In the genomic region with DNA sequence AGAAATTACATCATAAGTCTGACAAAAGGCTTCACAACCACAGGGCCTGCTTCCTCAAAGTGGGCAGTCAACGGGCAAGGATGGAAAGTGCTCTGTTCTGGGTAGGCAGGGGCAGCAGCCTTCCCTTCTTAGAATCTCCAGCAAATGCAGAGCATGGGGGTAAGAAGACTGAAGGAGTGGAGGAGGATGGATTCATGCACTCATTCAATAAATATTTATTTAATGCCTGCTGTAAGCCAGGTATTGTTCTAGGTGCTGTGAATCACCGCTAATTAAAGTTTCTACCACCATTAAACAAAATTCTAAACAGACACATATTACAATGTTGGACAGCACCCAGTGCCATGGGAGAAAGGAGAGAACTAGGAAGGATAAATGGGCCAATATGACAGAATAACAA, we compare ENCODE assay signal across 34 cellular contexts.
"Had no signal": no experiment of that assay in that cellular context is flagged by ENCODE, and none has a peak within 500 bp of the region (broad histone marks: within the 10 kb centered on the region; RNA-seq: fewer than 3 reads in every experiment).

No MANE protein-coding gene starts in this region.

- ATAC-seq: activated CD4-positive, CD25-positive, alpha-beta regulatory T cell treated with anti-CD3 and anti-CD28 coated beads, Interleukin-2, amount 50 U/mL, for 24 hours; activated CD8-positive, alpha-beta T cell treated with anti-CD3 and anti-CD28 coated beads for 36 hours; activated T-cell treated with anti-CD3 and anti-CD28 coated beads, Interleukin-2, amount 50 U/mL, for 4 hours; activated T-helper 17 cell treated with anti-CD3 and anti-CD28 coated beads, Interleukin-2, amount 50 U/mL, for 72 hours; effector memory CD8-positive, alpha-beta T cell; heart right ventricle; T-cell had no signal

- H2AFZ ChIP-seq: hepatocyte had no signal

- H3K4me3 Mint-ChIP-seq: activated B cell treated with CpG ODN at 0.5 μM for 24 hours; activated CD8-positive, alpha-beta T cell treated with anti-CD3 and anti-CD28 coated beads for 36 hours; activated naive CD8-positive, alpha-beta T cell; activated T-cell treated with anti-CD3 and anti-CD28 coated beads, Interleukin-2, amount 50 U/mL, for 4 hours; activated T-helper 17 cell treated with anti-CD3 and anti-CD28 coated beads, Interleukin-2, amount 50 U/mL, for 72 hours; effector memory CD8-positive, alpha-beta T cell; T-cell; T-helper 1 cell treated with Interleukin-12 subunit alpha and Interleukin-12 subunit beta and Interleukin-4 antibody, amounts not matched to agents 30 μg/mL and 1 μg/mL, for 36 hours had no signal

- H3K36me3 ChIP-seq: brain microvascular endothelial cell, heart right ventricle, WERI-Rb-1 had no signal

- FAIRE-seq: astrocyte, colon, frontal cortex, TTC549 had no signal

- H3K4me3 ChIP-seq: heart right ventricle, hepatocyte had no signal

- H3K27ac Mint-ChIP-seq: activated B cell treated with CpG ODN at 0.5 μM for 24 hours; activated CD8-positive, alpha-beta T cell treated with anti-CD3 and anti-CD28 coated beads for 36 hours; activated naive CD8-positive, alpha-beta T cell; activated T-helper 17 cell treated with anti-CD3 and anti-CD28 coated beads, Interleukin-2, amount 50 U/mL, for 72 hours; effector memory CD8-positive, alpha-beta T cell; T-cell; T-helper 1 cell treated with Interleukin-12 subunit alpha and Interleukin-12 subunit beta and Interleukin-4 antibody, amounts not matched to agents 30 μg/mL and 1 μg/mL, for 36 hours had no signal

- H3K79me2 ChIP-seq: hepatocyte had no signal

- H3K27me3 Mint-ChIP-seq: activated B cell treated with CpG ODN at 0.5 μM for 24 hours; activated CD8-positive, alpha-beta T cell treated with anti-CD3 and anti-CD28 coated beads for 36 hours; activated naive CD8-positive, alpha-beta T cell; activated T-helper 17 cell treated with anti-CD3 and anti-CD28 coated beads, Interleukin-2, amount 50 U/mL, for 72 hours; effector memory CD8-positive, alpha-beta T cell; T-cell had no signal

- H3K27ac ChIP-seq: brain microvascular endothelial cell, epithelial cell of prostate, heart right ventricle, hepatocyte, WERI-Rb-1 had no signal

- H3K4me2 ChIP-seq: hepatocyte had no signal

- H3K27me3 ChIP-seq: brain microvascular endothelial cell, heart right ventricle, hepatocyte had no signal

- H3K4me1 ChIP-seq: heart right ventricle had no signal

- DNase-seq: activated B cell treated with CpG ODN at 0.5 μM for 24 hours; activated CD4-positive, alpha-beta T cell treated with anti-CD3 and anti-CD28 coated beads for 48 hours; activated CD4-positive, alpha-beta T cell treated with anti-CD3 and anti-CD28 coated beads, Interleukin-2, amount 50 U/mL, for 1 hour; activated CD4-positive, alpha-beta T cell treated with anti-CD3 and anti-CD28 coated beads, Interleukin-2, amount 50 U/mL, for 48 hours; activated CD8-positive, alpha-beta memory T cell treated with anti-CD3 and anti-CD28 coated beads for 24 hours; activated CD8-positive, alpha-beta T cell treated with anti-CD3 and anti-CD28 coated beads for 36 hours; activated effector memory CD4-positive, alpha-beta T cell treated with Interleukin-2 at 50 U/mL for 16 hours; activated gamma-delta T cell treated with Interleukin-2 at 50 U/mL for 16 hours; activated naive CD4-positive, alpha-beta T cell treated with anti-CD3 and anti-CD28 coated beads, Interleukin-2, amount 50 U/mL, for 16 hours; activated naive CD4-positive, alpha-beta T cell treated with Interleukin-2 at 50 U/mL for 16 hours; activated T-cell treated with anti-CD3 and anti-CD28 coated beads, Interleukin-2, amount 50 U/mL, for 4 hours; amniotic stem cell; anterior cingulate cortex; brain microvascular endothelial cell; caudate nucleus; cortex of kidney; dermis blood vessel endothelial cell; effector CD4-positive, alpha-beta T cell; effector memory CD8-positive, alpha-beta T cell; foreskin fibroblast; heart right ventricle; T-cell; T1000; WERI-Rb-1 had no signal

- H3K4me1 Mint-ChIP-seq: activated B cell treated with CpG ODN at 0.5 μM for 24 hours; activated T-helper 17 cell treated with anti-CD3 and anti-CD28 coated beads, Interleukin-2, amount 50 U/mL, for 72 hours; T-cell had no signal

- H3K36me3 Mint-ChIP-seq: activated naive CD8-positive, alpha-beta T cell; T-cell had no signal

- H3K9me3 Mint-ChIP-seq: activated CD8-positive, alpha-beta T cell treated with anti-CD3 and anti-CD28 coated beads for 36 hours had no signal
